8 cellular contexts compared by ENCODE assay signal in genomic region chr7:44122529-44122928, GRCh38. TPM values are rescaled to one million over a fixed set of nuclear protein-coding genes. Genes with fewer than 3 reads are reported as not detected.
DNase-seq lines count a peak whose midpoint lies in the region; ATAC-seq and TF ChIP-seq lines count a peak whose summit lies in the region.

No MANE protein-coding gene starts in this region.

- H3K36me3 ChIP-seq in CD4-positive, CD25-positive, alpha-beta regulatory T cell (ENCODE audit: control insufficient read depth, insufficient read depth, low read length): peaks cover 21% of the 10 kb centered on the region
- H3K36me3 ChIP-seq in Loucy (ENCODE audit: insufficient read depth, low read length) (peaks cover 6% of the 10 kb centered on the region; the same call in 1 of the 2 replicates), duodenal mucosa (ENCODE audit: control insufficient read depth in 1 of 2, insufficient read depth in 2 of 2, low read length in 2 of 2) (peaks cover 4 to 27% of the 10 kb centered on the region in 2 donors), neural cell (ENCODE audit: insufficient read depth, low read length) (no peaks in the 10 kb centered on the region)

- peak overlapping the region; percentile 74 for H3K9ac ChIP-seq in Loucy (ENCODE audit: low read depth, low read length, poor library complexity, severe bottlenecking)
- H3K9ac ChIP-seq in duodenal mucosa (ENCODE audit: low read depth in 1 of 2, low read length in 2 of 2): peak overlapping the region; percentile 55 to 75
- H3K9ac ChIP-seq in neural cell (ENCODE audit: low read length): peak overlapping the region; percentile 69

- H3K27ac ChIP-seq in CD4-positive, CD25-positive, alpha-beta regulatory T cell (ENCODE audit: insufficient read depth, low read length, poor library complexity, severe bottlenecking): peak overlapping the region; percentile 72
- H3K27ac ChIP-seq in duodenal mucosa (ENCODE audit: low read depth, low read length): no peak overlapping the region
- H3K27ac ChIP-seq in neural cell (ENCODE audit: low read length): peak overlapping the region; percentile 44

- H3K36me3 Mint-ChIP-seq in CD4-positive, CD25-positive, alpha-beta regulatory T cell: peaks cover 24% of the 10 kb centered on the region

- H3K27me3 Mint-ChIP-seq in CD4-positive, CD25-positive, alpha-beta regulatory T cell: peaks cover 13% of the 10 kb centered on the region

- no peak for TF ChIP-seq RAD21 in neural cell (conservative IDR thresholded peaks at IDR 0.05)

- peak overlapping the region; percentile 86 for H3K4me3 ChIP-seq in CD4-positive, CD25-positive, alpha-beta regulatory T cell (ENCODE audit: low read depth, low read length)
- H3K4me3 ChIP-seq in Loucy (ENCODE audit: low read length, poor library complexity, severe bottlenecking): peak overlapping the region; percentile 90
- H3K4me3 ChIP-seq in duodenal mucosa (ENCODE audit: low read depth in 1 of 2, low read length in 2 of 2): peak overlapping the region; percentile 86 to 89
- H3K4me3 ChIP-seq in neural cell (ENCODE audit: low read length): peak overlapping the region; percentile 94

- H3K4me1 ChIP-seq in CD4-positive, CD25-positive, alpha-beta regulatory T cell (ENCODE audit: control insufficient read depth, insufficient read depth, low read length, poor library complexity, severe bottlenecking): peaks cover 16% of the 10 kb centered on the region
- H3K4me1 ChIP-seq in Loucy (ENCODE audit: insufficient read depth, low read length, poor library complexity, severe bottlenecking) (peaks cover 41% of the 10 kb centered on the region), duodenal mucosa (ENCODE audit: control insufficient read depth in 1 of 2, insufficient read depth in 2 of 2, low read length in 2 of 2) (peaks cover 6 to 12% of the 10 kb centered on the region in 2 donors)

- TF ChIP-seq CTCF in Loucy (conservative IDR thresholded peaks at IDR 0.05; ENCODE audit: low read length): no peak
- no peak for TF ChIP-seq CTCF in neural cell (IDR thresholded peaks at IDR 0.05; ENCODE audit: poor library complexity, severe bottlenecking)

- H3K79me2 ChIP-seq in Loucy (ENCODE audit: insufficient read depth, low read length) (peaks cover 53% of the 10 kb centered on the region), neural cell (replicated peaks; ENCODE audit: insufficient read depth, low read length) (peaks cover 14% of the 10 kb centered on the region)

- ATAC-seq in CD4-positive, CD25-positive, alpha-beta regulatory T cell (ENCODE audit: low read depth in 2 of 2): no peak
- no peak for ATAC-seq in HG02798 (IDR thresholded peaks at IDR 0.05; ENCODE audit: poor library complexity, unreplicated experiment)

- H3K9me3 Mint-ChIP-seq in CD4-positive, CD25-positive, alpha-beta regulatory T cell: peaks cover 0 to 3% (median 0%) of the 10 kb centered on the region in 7 donors

- H3K4me2 ChIP-seq in Loucy (ENCODE audit: low read depth, low read length, poor library complexity, severe bottlenecking): peak overlapping the region; percentile 99
- peak overlapping the region; percentile 92 for H3K4me2 ChIP-seq in neural cell (ENCODE audit: low read length)

- peaks cover 6% of the 10 kb centered on the region for H4K20me1 ChIP-seq in Loucy (ENCODE audit: insufficient read depth, low read length, poor library complexity, severe bottlenecking)
- H4K20me1 ChIP-seq in neural cell (ENCODE audit: insufficient read depth): no peaks in the 10 kb centered on the region

- H3F3A ChIP-seq in Loucy (ENCODE audit: low read depth) (peaks cover 5% of the 10 kb centered on the region; the same call in 1 of the 2 replicates), neural cell (ENCODE audit: insufficient read depth, low read length, poor library complexity, severe bottlenecking) (no peaks in the 10 kb centered on the region)

- H3K27ac Mint-ChIP-seq in CD4-positive, CD25-positive, alpha-beta regulatory T cell: peak overlapping the region in 2 of 3 donors; percentile 70 to 91

- H3K9me2 ChIP-seq in Loucy (replicated peaks; ENCODE audit: low read depth, low read length): no peaks in the 10 kb centered on the region
- no peaks in the 10 kb centered on the region for H3K9me2 ChIP-seq in neural cell (ENCODE audit: insufficient read depth, low read length)

- no peaks in the 10 kb centered on the region for H3K27me3 ChIP-seq in CD4-positive, CD25-positive, alpha-beta regulatory T cell (ENCODE audit: control insufficient read depth, insufficient read depth, low read length)
- H3K27me3 ChIP-seq in Loucy (ENCODE audit: insufficient read depth, low read length, poor library complexity, severe bottlenecking): no peaks in the 10 kb centered on the region
- no peaks in the 10 kb centered on the region for H3K27me3 ChIP-seq in duodenal mucosa (ENCODE audit: control insufficient read depth in 1 of 2, insufficient read depth in 2 of 2, low read length in 2 of 2)
- no peaks in the 10 kb centered on the region for H3K27me3 ChIP-seq in neural cell (ENCODE audit: insufficient read depth, low read depth, low read length)

- DNase-seq in CD4-positive, CD25-positive, alpha-beta regulatory T cell: no peak
- DNase-seq in NOMO-1 treated with dmso at 0.1 percent for 144 hours (lab: John Stamatoyannopoulos, UW; ENCODE audit: unreplicated experiment) (no peak), NCI-H226 (no peak), ecto neural progenitor cell (ENCODE audit: low spot score) (no peak)

- TF ChIP-seq EP300 in neural cell (conservative IDR thresholded peaks at IDR 0.05; ENCODE audit: poor library complexity, severe bottlenecking): no peak

- H2AFZ ChIP-seq in Loucy (ENCODE audit: low read length) (no peak overlapping the region), neural cell (ENCODE audit: low read depth, low read length) (no peak overlapping the region)

- H3K4me1 Mint-ChIP-seq in CD4-positive, CD25-positive, alpha-beta regulatory T cell: peaks cover 7 to 40% (median 12%) of the 10 kb centered on the region in 4 donors

- H3K4me3 Mint-ChIP-seq in CD4-positive, CD25-positive, alpha-beta regulatory T cell: peak overlapping the region; percentile 80 to 96 (median 94)

- H3K9me3 ChIP-seq in CD4-positive, CD25-positive, alpha-beta regulatory T cell (ENCODE audit: control insufficient read depth in 2 of 2, low read length in 2 of 2): no peaks in the 10 kb centered on the region
- H3K9me3 ChIP-seq in Loucy (ENCODE audit: insufficient read depth, low read depth, low read length): no peaks in the 10 kb centered on the region
- H3K9me3 ChIP-seq in duodenal mucosa (ENCODE audit: control insufficient read depth in 1 of 2, low read length in 2 of 2): no peaks in the 10 kb centered on the region
- H3K9me3 ChIP-seq in neural cell (ENCODE audit: low read length): no peaks in the 10 kb centered on the region

TF ChIP-seq in neural cell, 6 proteins besides CTCF, POLR2A, EP300 and RAD21:
- TF ChIP-seq POLR2AphosphoS5 (IDR thresholded peaks at IDR 0.05): no peak
- TF ChIP-seq MXI1 (conservative IDR thresholded peaks at IDR 0.05; ENCODE audit: poor library complexity, severe bottlenecking): no peak
- TF ChIP-seq EZH2 (IDR thresholded peaks at IDR 0.05; ENCODE audit: borderline replicate concordance, insufficient read depth, low read length, poor library complexity, severe bottlenecking): no peak
- TF ChIP-seq, protein P1, sequence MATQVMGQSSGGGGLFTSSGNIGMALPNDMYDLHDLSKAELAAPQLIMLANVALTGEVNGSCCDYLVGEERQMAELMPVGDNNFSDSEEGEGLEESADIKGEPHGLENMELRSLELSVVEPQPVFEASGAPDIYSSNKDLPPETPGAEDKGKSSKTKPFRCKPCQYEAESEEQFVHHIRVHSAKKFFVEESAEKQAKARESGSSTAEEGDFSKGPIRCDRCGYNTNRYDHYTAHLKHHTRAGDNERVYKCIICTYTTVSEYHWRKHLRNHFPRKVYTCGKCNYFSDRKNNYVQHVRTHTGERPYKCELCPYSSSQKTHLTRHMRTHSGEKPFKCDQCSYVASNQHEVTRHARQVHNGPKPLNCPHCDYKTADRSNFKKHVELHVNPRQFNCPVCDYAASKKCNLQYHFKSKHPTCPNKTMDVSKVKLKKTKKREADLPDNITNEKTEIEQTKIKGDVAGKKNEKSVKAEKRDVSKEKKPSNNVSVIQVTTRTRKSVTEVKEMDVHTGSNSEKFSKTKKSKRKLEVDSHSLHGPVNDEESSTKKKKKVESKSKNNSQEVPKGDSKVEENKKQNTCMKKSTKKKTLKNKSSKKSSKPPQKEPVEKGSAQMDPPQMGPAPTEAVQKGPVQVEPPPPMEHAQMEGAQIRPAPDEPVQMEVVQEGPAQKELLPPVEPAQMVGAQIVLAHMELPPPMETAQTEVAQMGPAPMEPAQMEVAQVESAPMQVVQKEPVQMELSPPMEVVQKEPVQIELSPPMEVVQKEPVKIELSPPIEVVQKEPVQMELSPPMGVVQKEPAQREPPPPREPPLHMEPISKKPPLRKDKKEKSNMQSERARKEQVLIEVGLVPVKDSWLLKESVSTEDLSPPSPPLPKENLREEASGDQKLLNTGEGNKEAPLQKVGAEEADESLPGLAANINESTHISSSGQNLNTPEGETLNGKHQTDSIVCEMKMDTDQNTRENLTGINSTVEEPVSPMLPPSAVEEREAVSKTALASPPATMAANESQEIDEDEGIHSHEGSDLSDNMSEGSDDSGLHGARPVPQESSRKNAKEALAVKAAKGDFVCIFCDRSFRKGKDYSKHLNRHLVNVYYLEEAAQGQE (IDR thresholded peaks at IDR 0.05; ENCODE audit: borderline replicate concordance): no peak
- TF ChIP-seq SMC3 (conservative IDR thresholded peaks at IDR 0.05; ENCODE audit: poor library complexity): no peak
- no peak for TF ChIP-seq TAF1 (IDR thresholded peaks at IDR 0.05; ENCODE audit: low read depth)

RNA-seq across cellular contexts. Expression of gene POLD2, which starts 0.8 kb away (rescaled TPM):
- 37.1 TPM for total RNA-seq in CD4-positive, CD25-positive, alpha-beta regulatory T cell
- polyA plus RNA-seq in CD4-positive, CD25-positive, alpha-beta regulatory T cell: 10 to 100 TPM; 53.3 to 59.0 (median 55.0) TPM
- 79.5 and 84.6 TPM in 2 replicates for polyA plus RNA-seq in neural cell
- polyA minus RNA-seq in neural cell: 55.0 and 57.5 TPM in 2 replicates

RNA-seq across cellular contexts. Expression of gene AEBP1, which starts 18.4 kb away (rescaled TPM):
- total RNA-seq in CD4-positive, CD25-positive, alpha-beta regulatory T cell: 4.1 TPM
- polyA plus RNA-seq in CD4-positive, CD25-positive, alpha-beta regulatory T cell: 1 to 10 TPM in 1 of 4 donors, under 1 TPM in 3; 0.51 to 1.7 (median 0.89) TPM
- polyA plus RNA-seq in neural cell: 0.30 TPM in 1 of 2 replicates, not detected in the other
- polyA minus RNA-seq in neural cell: 0.58 TPM in 1 of 2 replicates, not detected in the other

RNA-seq across cellular contexts. Expression of gene MYL7, which starts 18.6 kb away (rescaled TPM):
- not detected for total RNA-seq in CD4-positive, CD25-positive, alpha-beta regulatory T cell
- not detected for polyA plus RNA-seq in CD4-positive, CD25-positive, alpha-beta regulatory T cell
- 0.76 TPM in 1 of 2 replicates, not detected in the other for polyA plus RNA-seq in neural cell
- not detected in 2 replicates for polyA minus RNA-seq in neural cell

RNA-seq across cellular contexts. Expression of gene POLM, which starts 40.2 kb away (rescaled TPM):
- total RNA-seq in CD4-positive, CD25-positive, alpha-beta regulatory T cell: 38.0 TPM
- polyA plus RNA-seq in CD4-positive, CD25-positive, alpha-beta regulatory T cell: 10 to 100 TPM; 14.8 to 22.3 (median 20.2) TPM
- 24.6 and 27.7 TPM in 2 replicates for polyA plus RNA-seq in neural cell
- 13.4 and 13.8 TPM in 2 replicates for polyA minus RNA-seq in neural cell

RNA-seq across cellular contexts. Expression of gene PGAM2, which starts 57.2 kb away (rescaled TPM):
- 1.1 TPM for total RNA-seq in CD4-positive, CD25-positive, alpha-beta regulatory T cell
- polyA plus RNA-seq in CD4-positive, CD25-positive, alpha-beta regulatory T cell: not detected
- not detected in 2 replicates for polyA plus RNA-seq in neural cell
- 0.81 TPM in 1 of 2 replicates, not detected in the other for polyA minus RNA-seq in neural cell
